In the genomic region with DNA sequence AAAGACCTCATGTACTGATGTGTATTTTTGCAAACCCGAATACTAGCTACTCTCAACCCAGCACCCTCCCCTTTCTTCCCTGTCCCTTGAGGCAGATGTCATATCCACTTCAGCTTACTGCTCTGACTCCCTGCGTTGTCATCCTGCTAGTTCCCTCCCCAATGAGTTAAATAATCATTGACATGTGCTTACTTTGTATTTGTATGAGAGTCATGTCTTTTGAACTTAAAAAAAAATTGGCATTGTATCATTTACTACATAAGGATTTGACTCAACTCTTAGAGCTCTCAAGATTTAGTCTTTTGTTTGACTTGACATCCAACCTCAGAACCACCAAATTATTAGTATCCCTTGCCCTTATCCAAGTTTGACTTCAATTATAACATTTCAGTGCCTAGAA, we compare ENCODE assay signal across 18 cellular contexts.
DNase-seq lines count a peak whose midpoint lies in the region; ATAC-seq and TF ChIP-seq lines count a peak whose summit lies in the region.
"Had no signal": no experiment of that assay in that cellular context is flagged by ENCODE, and none has a peak within 500 bp of the region (broad histone marks: within the 10 kb centered on the region; RNA-seq: fewer than 3 reads in every experiment).

No MANE protein-coding gene starts in this region.

- DNase-seq in LHCN-M2 (ENCODE audit: low read depth) (peak; percentile 48), fibroblast of mammary gland (ENCODE audit: low read depth) (peak; percentile 82), osteoblast (ENCODE audit: insufficient read length, low spot score, missing footprints) (peak; percentile 91), GM19238 (ENCODE audit: insufficient read length, low spot score) (no peak)
- DNase-seq in activated T-cell treated with anti-CD3 and anti-CD28 coated beads, Interleukin-2, amount 50 U/mL, for 48 hours, result no peak
- DNase-seq: AML-193, COR-L47, DMS 273 treated with DMSO at 0.1 percent for 48 hours, NCI-H1417 treated with DMSO at 0.1 percent for 48 hours, NCI-H187 treated with DMSO at 0.1 percent for 48 hours, NCI-H226, PC-3 had no signal

- H3K36me3 ChIP-seq in BLaER1 (no peaks in the 10 kb centered on the region), osteoblast (ENCODE audit: insufficient read depth, low read length) (no peaks in the 10 kb centered on the region)

- TF ChIP-seq CTCF in fibroblast of mammary gland (conservative IDR thresholded peaks at IDR 0.05; ENCODE audit: control insufficient read depth, insufficient read depth, low read depth, low read length) (no peak), osteoblast (IDR thresholded peaks at IDR 0.05; ENCODE audit: extremely low read depth, low read depth, low read length) (no peak)

- H3K4me3 ChIP-seq in BLaER1, result peak overlapping the region; percentile 23; the same call in 1 of the 2 replicates
- H3K4me3 ChIP-seq in fibroblast of mammary gland (ENCODE audit: control insufficient read depth, low read depth, low read length), result no peak overlapping the region
- no peak overlapping the region for H3K4me3 ChIP-seq in osteoblast (ENCODE audit: insufficient read depth, low read length)
- H3K4me3 ChIP-seq: A549, GM23338 had no signal

- H3K27me3 ChIP-seq in BLaER1, result no peaks in the 10 kb centered on the region
- H3K27me3 ChIP-seq in osteoblast (ENCODE audit: insufficient read depth, low read length), result peaks cover 3% of the 10 kb centered on the region

- H4K20me1 ChIP-seq in BLaER1 (no peaks in the 10 kb centered on the region), osteoblast (ENCODE audit: insufficient read depth, low read length) (no peaks in the 10 kb centered on the region)

- peaks cover 54% of the 10 kb centered on the region for H3K9me3 ChIP-seq in BLaER1
- no peaks in the 10 kb centered on the region for H3K9me3 ChIP-seq in osteoblast (ENCODE audit: low read depth, low read length)
- H3K9me3 ChIP-seq: A549 had no signal

- no peak for ATAC-seq in HG02759 (IDR thresholded peaks at IDR 0.05; ENCODE audit: unreplicated experiment)
- ATAC-seq: A549, GM23338, HepG2, PC-3 had no signal

- no peak overlapping the region for H2AFZ ChIP-seq in osteoblast (ENCODE audit: low read length)
- H2AFZ ChIP-seq: GM23338 had no signal

- peaks cover 53% of the 10 kb centered on the region for H3K4me1 ChIP-seq in BLaER1
- no peaks in the 10 kb centered on the region for H3K4me1 ChIP-seq in osteoblast (ENCODE audit: insufficient read depth, low read length)
- H3K4me1 ChIP-seq: A549 had no signal

- H3K27ac ChIP-seq in BLaER1 (peak overlapping the region; percentile 92; the same call in 1 of the 2 replicates), osteoblast (ENCODE audit: low read depth, low read length) (no peak overlapping the region)
- H3K27ac ChIP-seq: A549, KMS-11 had no signal

- H3K4me2 ChIP-seq in BLaER1, result peak overlapping the region; percentile 89; the same call in 1 of the 2 replicates
- no peak overlapping the region for H3K4me2 ChIP-seq in osteoblast (ENCODE audit: insufficient read depth, low read length)
- H3K4me2 ChIP-seq: A549, GM23338, KMS-11 had no signal

- no peaks in the 10 kb centered on the region for H3K79me2 ChIP-seq in osteoblast (ENCODE audit: insufficient read depth, low read length)

- no peak overlapping the region for H3K9ac ChIP-seq in BLaER1
- H3K9ac ChIP-seq: KMS-11 had no signal

Comparison
In these comparisons a context has a peak if more than half of its experiments do, and no peak if none do; other contexts are left out.
1. DNase-seq: peak in LHCN-M2 (single experiment), fibroblast of mammary gland (single experiment) and osteoblast (single experiment); none in activated T-cell treated with anti-CD3 and anti-CD28 coated beads, Interleukin-2, amount 50 U/mL, for 48 hours (0 of 2) and GM19238 (single experiment).